12 cellular contexts compared by ENCODE assay signal in the genomic region with DNA sequence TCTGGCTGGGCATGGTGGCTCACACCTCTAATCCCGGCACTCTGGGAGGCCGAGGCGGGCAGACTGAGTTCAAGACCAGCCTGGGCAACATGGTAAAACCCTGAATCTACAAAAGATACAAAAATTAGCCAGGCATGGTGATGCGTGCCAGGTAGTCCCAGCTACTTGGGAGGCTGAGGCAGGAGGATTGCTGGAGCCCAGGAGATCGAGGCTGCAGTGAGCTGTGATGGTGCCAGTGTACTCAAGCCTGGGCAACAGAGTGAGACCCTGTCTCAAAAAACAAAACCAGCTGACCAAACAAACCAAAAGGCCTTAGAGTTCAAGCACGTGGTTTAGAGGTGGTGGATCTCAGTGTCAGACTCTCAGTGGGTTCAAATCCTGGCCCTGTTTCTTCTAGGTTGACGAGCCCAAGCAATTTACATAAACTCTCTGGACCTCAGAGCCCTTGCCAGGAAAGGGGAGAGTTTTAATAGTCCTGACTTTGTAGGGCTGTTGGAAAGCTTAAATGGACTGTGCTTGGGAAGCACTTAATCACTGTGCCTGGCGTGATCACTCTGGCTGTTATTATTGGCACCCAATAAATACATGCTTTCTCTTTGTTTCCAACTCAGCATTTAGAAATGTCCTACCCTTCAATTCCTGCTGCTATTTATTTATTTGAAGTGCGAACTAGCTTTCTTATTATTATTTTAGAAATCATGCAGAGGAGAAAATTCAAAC. TPM values are rescaled to one million over a fixed set of nuclear protein-coding genes. Genes with fewer than 3 reads are reported as not detected.
DNase-seq lines count a peak whose midpoint lies in the region; ATAC-seq and TF ChIP-seq lines count a peak whose summit lies in the region.
"Had no signal": no experiment of that assay in that cellular context is flagged by ENCODE, and none has a peak within 500 bp of the region (broad histone marks: within the 10 kb centered on the region; RNA-seq: fewer than 3 reads in every experiment).

No MANE protein-coding gene starts in this region.

- peak; percentile 81 to 87 for ATAC-seq in right cardiac atrium
- ATAC-seq: K562; natural killer cell treated with Interleukin-12 subunit alpha and Interleukin-12 subunit beta and Interleukin-15 and Interleukin-18, amount 100 ng/mL, for 72 hours had no signal

- peak overlapping the region; percentile 40 for H3K27ac ChIP-seq in right cardiac atrium (ENCODE audit: low read length)
- H3K27ac ChIP-seq in smooth muscle cell (ENCODE audit: low read depth), result no peak overlapping the region

- H2AFZ ChIP-seq in smooth muscle cell (ENCODE audit: low read depth), result no peak overlapping the region

- no peaks in the 10 kb centered on the region for H3F3A ChIP-seq in smooth muscle cell (ENCODE audit: low read depth)

- H3K4me1 ChIP-seq in right cardiac atrium (ENCODE audit: control insufficient read depth, insufficient read depth, low read length), result peaks cover 20% of the 10 kb centered on the region
- H3K4me1 ChIP-seq in smooth muscle cell (ENCODE audit: low read depth), result peaks cover 8% of the 10 kb centered on the region

- no peak overlapping the region for H3K4me3 ChIP-seq in cardiac fibroblast (replicated peaks in 1 of 2; ENCODE audit: low read depth in 2 of 2, low read length in 2 of 2)
- H3K4me3 ChIP-seq in right cardiac atrium (ENCODE audit: low read length), result no peak overlapping the region
- no peak overlapping the region for H3K4me3 ChIP-seq in smooth muscle cell
- H3K4me3 ChIP-seq: K562 had no signal

- no peaks in the 10 kb centered on the region for H3K36me3 ChIP-seq in smooth muscle cell (ENCODE audit: low read depth)

- intact Hi-C loops in right cardiac atrium (cut with DNase I), result loop anchor here in 1 of 4 donors (10.0 kb wide), 1 partner anchor 49 kb away; the partner anchor contains the start of gene ABCC1

- H4K20me1 ChIP-seq in smooth muscle cell (ENCODE audit: low read depth), result peaks cover 81% of the 10 kb centered on the region

- H3K9me3 ChIP-seq in right cardiac atrium (ENCODE audit: control insufficient read depth, low read length) (no peaks in the 10 kb centered on the region), smooth muscle cell (replicated peaks; ENCODE audit: low read depth) (no peaks in the 10 kb centered on the region)

- H3K79me2 ChIP-seq in smooth muscle cell (ENCODE audit: low read depth), result peaks cover 6% of the 10 kb centered on the region

- H3K27me3 ChIP-seq in right cardiac atrium (ENCODE audit: control insufficient read depth, insufficient read depth) (no peaks in the 10 kb centered on the region), smooth muscle cell (ENCODE audit: low read depth) (no peaks in the 10 kb centered on the region)

- DNase-seq in M059J (ENCODE audit: low read depth) (peak; percentile 55), cardiac fibroblast (ENCODE audit: low read depth in 2 of 2) (peak; percentile 75 to 80), right cardiac atrium (peak in 2 of 3 donors; percentile 58 to 76), stromal cell of bone marrow (ENCODE audit: low read depth) (peak; percentile 87), smooth muscle cell (lab: John Stamatoyannopoulos, UW; ENCODE audit: unreplicated experiment) (no peak), germinal center (ENCODE audit: low spot score) (no peak), NCI-H82 treated with DMSO at 0.1 percent for 48 hours (lab: John Stamatoyannopoulos, UW; ENCODE audit: unreplicated experiment) (no peak)
- DNase-seq: activated effector memory CD4-positive, alpha-beta T cell treated with anti-CD3 and anti-CD28 coated beads, Interleukin-2, amount 50 U/mL, for 16 hours; NCI-H2107; RPMI8226 had no signal

- TF ChIP-seq CTCF in cardiac fibroblast (IDR thresholded peaks at IDR 0.05; ENCODE audit: low read depth, low read length), result no peak
- no peak for TF ChIP-seq CTCF in smooth muscle cell (IDR thresholded peaks at IDR 0.05; ENCODE audit: borderline replicate concordance, insufficient read depth, poor library complexity, severe bottlenecking)

- 56% methylated on average over 9 of the region's 9 CpGs for WGBS in right cardiac atrium
- 86% methylated on average over 9 of the region's 9 CpGs for whole genome bisulfite sequencing in smooth muscle cell (ENCODE audit: low lambda C conversion rate)

- no peak overlapping the region for H3K9ac ChIP-seq in smooth muscle cell (ENCODE audit: low read depth)

- no peak overlapping the region for H3K4me2 ChIP-seq in smooth muscle cell

RNA-seq across cellular contexts. Expression of gene ABCC1, which starts 44.7 kb away (rescaled TPM):
- total RNA-seq in M059J (2014; rRNA removed; shearing (Covaris generic)), result 11.3 and 21.5 TPM in 2 replicates
- total RNA-seq in right cardiac atrium (10 to 100 TPM; 17.4 to 30.9 (median 26.0) TPM), smooth muscle cell (9.9 and 22.7 TPM in 2 replicates)
- polyA plus RNA-seq in right cardiac atrium (9.7 TPM), smooth muscle cell (8.8 and 10.2 TPM in 2 replicates)

Comparison
In these comparisons a context has a peak if more than half of its experiments do, and no peak if none do; other contexts are left out.
1. DNase-seq: peak in M059J (single experiment), cardiac fibroblast (2 of 2), right cardiac atrium (2 of 3) and stromal cell of bone marrow (single experiment); none in smooth muscle cell (single experiment), germinal center (single experiment) and NCI-H82 treated with DMSO at 0.1 percent for 48 hours (single experiment).